3 cellular contexts compared by ENCODE assay signal in the genomic region with DNA sequence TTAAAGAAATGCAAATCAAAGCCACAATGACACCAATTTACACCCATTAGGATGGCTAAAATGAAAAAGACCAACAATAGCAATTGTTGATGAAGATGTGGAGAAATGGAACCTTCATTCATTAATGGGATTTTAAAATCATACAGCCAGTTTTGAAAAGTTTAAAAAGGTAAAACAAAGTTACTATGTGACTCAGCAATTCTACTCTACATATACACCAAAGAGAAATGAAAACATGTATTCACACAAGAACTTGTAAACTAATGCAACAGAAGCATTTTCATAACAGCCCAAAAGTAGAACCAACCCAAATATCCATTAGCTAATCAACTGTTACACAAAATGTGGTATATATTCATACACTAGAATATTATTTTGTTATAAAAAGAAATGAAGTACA.
TF ChIP-seq lines count a peak whose summit lies in the region.

No MANE protein-coding gene starts in this region.

TF ChIP-seq in HepG2, 621 proteins besides CTCF, POLR2A, EP300 and RAD21:
- TF ChIP-seq ISL2 (CRISPR knock-in tag; IDR thresholded peaks at IDR 0.05) (no peak), ZNF24 (IDR thresholded peaks at IDR 0.05) (no peak), NFE2L2 (IDR thresholded peaks at IDR 0.05; ENCODE audit: low read length) (peak; percentile 68; the same call in 1 of the 2 replicates), MAFK (conservative IDR thresholded peaks at IDR 0.05 in 1 of 2, IDR thresholded peaks at IDR 0.05 in 1 of 2; ENCODE audit: low read length in 2 of 2) (peak; percentile 10 to 31; a peak in 2 of 4 replicates)

TF ChIP-seq in IMR-90, 13 proteins besides CTCF, POLR2A, EP300 and RAD21:
- no peak for TF ChIP-seq MAZ (IDR thresholded peaks at IDR 0.05; ENCODE audit: borderline replicate concordance, low read depth, low read length)
- TF ChIP-seq NFE2L2 (IDR thresholded peaks at IDR 0.05; ENCODE audit: low read depth, low read length), result peak; percentile 79
- TF ChIP-seq MAFK (IDR thresholded peaks at IDR 0.05; ENCODE audit: low read depth, low read length), result 0 out of 2 replicates have a peak, but pooled peaks have one; percentile 2

TF ChIP-seq in K562, 482 proteins besides CTCF, POLR2A, EP300 and RAD21:
- TF ChIP-seq TCF3 (CRISPR knock-in tag; IDR thresholded peaks at IDR 0.05) (no peak), SIN3A (IDR thresholded peaks at IDR 0.05; ENCODE audit: borderline replicate concordance in 2 of 2, control insufficient read depth in 1 of 2, low read depth in 2 of 2, low read length in 2 of 2) (no peak), MAFG (tag; conservative IDR thresholded peaks at IDR 0.05) (peak; percentile 74), RBM22 (IDR thresholded peaks at IDR 0.05; ENCODE audit: low read depth, low read length, poor library complexity, severe bottlenecking) (no peak), MAFK (IDR thresholded peaks at IDR 0.05; ENCODE audit: low read length) (peak; percentile 25; the same call in 1 of the 2 replicates), GATAD2A (IDR thresholded peaks at IDR 0.05) (no peak), NFE2L1 (tag; IDR thresholded peaks at IDR 0.05; ENCODE audit: borderline replicate concordance, low read depth) (peak; percentile 72), ZBTB7A (IDR thresholded peaks at IDR 0.05; ENCODE audit: borderline replicate concordance, control insufficient read depth, low read depth, low read length) (no peak), ZNF316 (IDR thresholded peaks at IDR 0.05) (peak; percentile 89), SMARCE1 (IDR thresholded peaks at IDR 0.05) (no peak), SRSF9 (IDR thresholded peaks at IDR 0.05; ENCODE audit: borderline replicate concordance, low read depth, low read length) (no peak), NFE2 (IDR thresholded peaks at IDR 0.05; ENCODE audit: low read depth) (peak; percentile 60; the same call in 1 of the 2 replicates), C11orf30 (IDR thresholded peaks at IDR 0.05; ENCODE audit: low read depth) (peak; percentile 73), MAFF (IDR thresholded peaks at IDR 0.05; ENCODE audit: low read length) (peak; percentile 38; the same call in 1 of the 2 replicates)
- TF ChIP-seq, protein P1, sequence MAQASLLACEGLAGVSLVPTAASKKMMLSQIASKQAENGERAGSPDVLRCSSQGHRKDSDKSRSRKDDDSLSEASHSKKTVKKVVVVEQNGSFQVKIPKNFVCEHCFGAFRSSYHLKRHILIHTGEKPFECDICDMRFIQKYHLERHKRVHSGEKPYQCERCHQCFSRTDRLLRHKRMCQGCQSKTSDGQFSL (CRISPR knock-in tag; IDR thresholded peaks at IDR 0.05), result no peak
- TF ChIP-seq, protein P1 (tag; IDR thresholded peaks at IDR 0.05), result no peak
- TF ChIP-seq, protein P2, sequence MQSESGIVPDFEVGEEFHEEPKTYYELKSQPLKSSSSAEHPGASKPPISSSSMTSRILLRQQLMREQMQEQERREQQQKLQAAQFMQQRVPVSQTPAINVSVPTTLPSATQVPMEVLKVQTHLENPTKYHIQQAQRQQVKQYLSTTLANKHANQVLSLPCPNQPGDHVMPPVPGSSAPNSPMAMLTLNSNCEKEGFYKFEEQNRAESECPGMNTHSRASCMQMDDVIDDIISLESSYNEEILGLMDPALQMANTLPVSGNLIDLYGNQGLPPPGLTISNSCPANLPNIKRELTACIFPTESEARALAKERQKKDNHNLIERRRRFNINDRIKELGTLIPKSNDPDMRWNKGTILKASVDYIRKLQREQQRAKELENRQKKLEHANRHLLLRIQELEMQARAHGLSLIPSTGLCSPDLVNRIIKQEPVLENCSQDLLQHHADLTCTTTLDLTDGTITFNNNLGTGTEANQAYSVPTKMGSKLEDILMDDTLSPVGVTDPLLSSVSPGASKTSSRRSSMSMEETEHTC (IDR thresholded peaks at IDR 0.05), result no peak
- TF ChIP-seq, protein P3, sequence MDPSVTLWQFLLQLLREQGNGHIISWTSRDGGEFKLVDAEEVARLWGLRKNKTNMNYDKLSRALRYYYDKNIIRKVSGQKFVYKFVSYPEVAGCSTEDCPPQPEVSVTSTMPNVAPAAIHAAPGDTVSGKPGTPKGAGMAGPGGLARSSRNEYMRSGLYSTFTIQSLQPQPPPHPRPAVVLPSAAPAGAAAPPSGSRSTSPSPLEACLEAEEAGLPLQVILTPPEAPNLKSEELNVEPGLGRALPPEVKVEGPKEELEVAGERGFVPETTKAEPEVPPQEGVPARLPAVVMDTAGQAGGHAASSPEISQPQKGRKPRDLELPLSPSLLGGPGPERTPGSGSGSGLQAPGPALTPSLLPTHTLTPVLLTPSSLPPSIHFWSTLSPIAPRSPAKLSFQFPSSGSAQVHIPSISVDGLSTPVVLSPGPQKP (CRISPR knock-in tag; IDR thresholded peaks at IDR 0.05), result no peak
- TF ChIP-seq, protein P4, sequence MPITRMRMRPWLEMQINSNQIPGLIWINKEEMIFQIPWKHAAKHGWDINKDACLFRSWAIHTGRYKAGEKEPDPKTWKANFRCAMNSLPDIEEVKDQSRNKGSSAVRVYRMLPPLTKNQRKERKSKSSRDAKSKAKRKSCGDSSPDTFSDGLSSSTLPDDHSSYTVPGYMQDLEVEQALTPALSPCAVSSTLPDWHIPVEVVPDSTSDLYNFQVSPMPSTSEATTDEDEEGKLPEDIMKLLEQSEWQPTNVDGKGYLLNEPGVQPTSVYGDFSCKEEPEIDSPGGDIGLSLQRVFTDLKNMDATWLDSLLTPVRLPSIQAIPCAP (CRISPR knock-in tag; IDR thresholded peaks at IDR 0.05; ENCODE audit: borderline replicate concordance), result no peak
- TF ChIP-seq, protein P5, sequence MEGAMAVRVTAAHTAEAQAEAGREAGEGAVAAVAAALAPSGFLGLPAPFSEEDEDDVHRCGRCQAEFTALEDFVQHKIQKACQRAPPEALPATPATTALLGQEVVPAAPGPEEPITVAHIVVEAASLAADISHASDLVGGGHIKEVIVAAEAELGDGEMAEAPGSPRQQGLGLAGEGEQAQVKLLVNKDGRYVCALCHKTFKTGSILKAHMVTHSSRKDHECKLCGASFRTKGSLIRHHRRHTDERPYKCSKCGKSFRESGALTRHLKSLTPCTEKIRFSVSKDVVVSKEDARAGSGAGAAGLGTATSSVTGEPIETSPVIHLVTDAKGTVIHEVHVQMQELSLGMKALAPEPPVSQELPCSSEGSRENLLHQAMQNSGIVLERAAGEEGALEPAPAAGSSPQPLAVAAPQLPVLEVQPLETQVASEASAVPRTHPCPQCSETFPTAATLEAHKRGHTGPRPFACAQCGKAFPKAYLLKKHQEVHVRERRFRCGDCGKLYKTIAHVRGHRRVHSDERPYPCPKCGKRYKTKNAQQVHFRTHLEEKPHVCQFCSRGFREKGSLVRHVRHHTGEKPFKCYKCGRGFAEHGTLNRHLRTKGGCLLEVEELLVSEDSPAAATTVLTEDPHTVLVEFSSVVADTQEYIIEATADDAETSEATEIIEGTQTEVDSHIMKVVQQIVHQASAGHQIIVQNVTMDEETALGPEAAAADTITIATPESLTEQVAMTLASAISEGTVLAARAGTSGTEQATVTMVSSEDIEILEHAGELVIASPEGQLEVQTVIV (CRISPR knock-in tag; IDR thresholded peaks at IDR 0.05; ENCODE audit: borderline replicate concordance), result no peak
- TF ChIP-seq, protein P6, sequence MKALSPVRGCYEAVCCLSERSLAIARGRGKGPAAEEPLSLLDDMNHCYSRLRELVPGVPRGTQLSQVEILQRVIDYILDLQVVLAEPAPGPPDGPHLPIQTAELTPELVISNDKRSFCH (CRISPR knock-in tag; IDR thresholded peaks at IDR 0.05), result no peak
- TF ChIP-seq, protein P6 (tag; IDR thresholded peaks at IDR 0.05), result no peak
- TF ChIP-seq, protein P7, sequence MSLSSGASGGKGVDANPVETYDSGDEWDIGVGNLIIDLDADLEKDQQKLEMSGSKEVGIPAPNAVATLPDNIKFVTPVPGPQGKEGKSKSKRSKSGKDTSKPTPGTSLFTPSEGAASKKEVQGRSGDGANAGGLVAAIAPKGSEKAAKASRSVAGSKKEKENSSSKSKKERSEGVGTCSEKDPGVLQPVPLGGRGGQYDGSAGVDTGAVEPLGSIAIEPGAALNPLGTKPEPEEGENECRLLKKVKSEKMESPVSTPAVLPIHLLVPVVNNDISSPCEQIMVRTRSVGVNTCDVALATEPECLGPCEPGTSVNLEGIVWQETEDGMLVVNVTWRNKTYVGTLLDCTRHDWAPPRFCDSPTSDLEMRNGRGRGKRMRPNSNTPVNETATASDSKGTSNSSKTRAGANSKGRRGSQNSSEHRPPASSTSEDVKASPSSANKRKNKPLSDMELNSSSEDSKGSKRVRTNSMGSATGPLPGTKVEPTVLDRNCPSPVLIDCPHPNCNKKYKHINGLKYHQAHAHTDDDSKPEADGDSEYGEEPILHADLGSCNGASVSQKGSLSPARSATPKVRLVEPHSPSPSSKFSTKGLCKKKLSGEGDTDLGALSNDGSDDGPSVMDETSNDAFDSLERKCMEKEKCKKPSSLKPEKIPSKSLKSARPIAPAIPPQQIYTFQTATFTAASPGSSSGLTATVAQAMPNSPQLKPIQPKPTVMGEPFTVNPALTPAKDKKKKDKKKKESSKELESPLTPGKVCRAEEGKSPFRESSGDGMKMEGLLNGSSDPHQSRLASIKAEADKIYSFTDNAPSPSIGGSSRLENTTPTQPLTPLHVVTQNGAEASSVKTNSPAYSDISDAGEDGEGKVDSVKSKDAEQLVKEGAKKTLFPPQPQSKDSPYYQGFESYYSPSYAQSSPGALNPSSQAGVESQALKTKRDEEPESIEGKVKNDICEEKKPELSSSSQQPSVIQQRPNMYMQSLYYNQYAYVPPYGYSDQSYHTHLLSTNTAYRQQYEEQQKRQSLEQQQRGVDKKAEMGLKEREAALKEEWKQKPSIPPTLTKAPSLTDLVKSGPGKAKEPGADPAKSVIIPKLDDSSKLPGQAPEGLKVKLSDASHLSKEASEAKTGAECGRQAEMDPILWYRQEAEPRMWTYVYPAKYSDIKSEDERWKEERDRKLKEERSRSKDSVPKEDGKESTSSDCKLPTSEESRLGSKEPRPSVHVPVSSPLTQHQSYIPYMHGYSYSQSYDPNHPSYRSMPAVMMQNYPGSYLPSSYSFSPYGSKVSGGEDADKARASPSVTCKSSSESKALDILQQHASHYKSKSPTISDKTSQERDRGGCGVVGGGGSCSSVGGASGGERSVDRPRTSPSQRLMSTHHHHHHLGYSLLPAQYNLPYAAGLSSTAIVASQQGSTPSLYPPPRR (CRISPR knock-in tag; IDR thresholded peaks at IDR 0.05; ENCODE audit: borderline replicate concordance), result no peak
